In genomic region chr3:70064194-70064787, GRCh38 we compare ENCODE assay signal across 8 cellular contexts.
DNase-seq lines count a peak whose midpoint lies in the region; ATAC-seq, FAIRE-seq and TF ChIP-seq lines count a peak whose summit lies in the region.

No MANE protein-coding gene starts in this region.

- H3K9me3 ChIP-seq in AG04450 (ENCODE audit: control insufficient read depth, insufficient read depth, low read length) (no peaks in the 10 kb centered on the region), keratinocyte (ENCODE audit: control insufficient read depth, low read depth, low read length) (no peaks in the 10 kb centered on the region), upper lobe of left lung (no peaks in the 10 kb centered on the region)

- H3K27ac Mint-ChIP-seq in activated T-cell treated with anti-CD3 and anti-CD28 coated beads, Interleukin-2, amount 50 U/mL, for 24 hours: no peak overlapping the region

- no peaks in the 10 kb centered on the region for H3K36me3 Mint-ChIP-seq in activated T-cell treated with anti-CD3 and anti-CD28 coated beads, Interleukin-2, amount 50 U/mL, for 24 hours (ENCODE audit: low read depth)

- no peaks in the 10 kb centered on the region for H3K9me1 ChIP-seq in keratinocyte (ENCODE audit: control insufficient read depth, extremely low read depth, insufficient read depth, low read length)

- peaks cover 23% of the 10 kb centered on the region for H3K27me3 Mint-ChIP-seq in activated T-cell treated with anti-CD3 and anti-CD28 coated beads, Interleukin-2, amount 50 U/mL, for 24 hours

- peak in 1 of 2 donors; percentile 59 for ATAC-seq in upper lobe of left lung (ENCODE audit: low FRiP score in 2 of 2)

- no peak for TF ChIP-seq POLR2A in upper lobe of left lung (IDR thresholded peaks at IDR 0.05)

- H3K4me1 ChIP-seq in keratinocyte (ENCODE audit: control insufficient read depth, extremely low read depth, insufficient read depth, low read length): no peaks in the 10 kb centered on the region
- no peaks in the 10 kb centered on the region for H3K4me1 ChIP-seq in upper lobe of left lung

- DNase-seq in AG04450 (ENCODE audit: low read depth, low spot score) (peak; percentile 7), GM12864 (ENCODE audit: low read depth) (no peak), LoVo (ENCODE audit: low spot score) (peak; percentile 33), amniotic epithelial cell (ENCODE audit: low read depth) (peak; percentile 33), keratinocyte (ENCODE audit: low read depth, low spot score) (no peak), upper lobe of left lung (no peak), NCI-H1436 (lab: John Stamatoyannopoulos, UW) (no peak)
- no peak for DNase-seq in activated T-cell treated with anti-CD3 and anti-CD28 coated beads, Interleukin-2, amount 50 U/mL, for 24 hours

- TF ChIP-seq EP300 in upper lobe of left lung (IDR thresholded peaks at IDR 0.05): no peak

- H3K27me3 ChIP-seq in AG04450 (ENCODE audit: control insufficient read depth, insufficient read depth, low read length) (peaks cover 6% of the 10 kb centered on the region), keratinocyte (ENCODE audit: control insufficient read depth, extremely low read depth, insufficient read depth, low read length) (no peaks in the 10 kb centered on the region), upper lobe of left lung (peaks cover 0 to 2% (median 0%) of the 10 kb centered on the region in 4 donors)

- no peaks in the 10 kb centered on the region for H3K79me2 ChIP-seq in keratinocyte (ENCODE audit: control insufficient read depth, insufficient read depth, low read length)

- FAIRE-seq in keratinocyte (lab: Jason Lieb, UNC): peak; percentile 66

- H3K4me3 ChIP-seq in AG04450 (ENCODE audit: low read depth, low read length): no peak overlapping the region
- H3K4me3 ChIP-seq in GM12864 (ENCODE audit: low read depth, low read length): no peak overlapping the region
- no peak overlapping the region for H3K4me3 ChIP-seq in keratinocyte (ENCODE audit: control insufficient read depth in 2 of 3, extremely low read depth in 1 of 3, insufficient read depth in 2 of 3, low read depth in 1 of 3, low read length in 3 of 3)
- H3K4me3 ChIP-seq in upper lobe of left lung: no peak overlapping the region

- H3K4me2 ChIP-seq in keratinocyte (ENCODE audit: control insufficient read depth, extremely low read depth, insufficient read depth, low read depth, low read length): no peak overlapping the region

- no peak overlapping the region for H3K9ac ChIP-seq in keratinocyte (ENCODE audit: control insufficient read depth, extremely low read depth, insufficient read depth, low read length)

- H4K20me1 ChIP-seq in keratinocyte (ENCODE audit: control insufficient read depth, extremely low read depth, insufficient read depth, low read length): no peaks in the 10 kb centered on the region

- no peak overlapping the region for H3K4me3 Mint-ChIP-seq in activated T-cell treated with anti-CD3 and anti-CD28 coated beads, Interleukin-2, amount 50 U/mL, for 24 hours

- H3K36me3 ChIP-seq in keratinocyte (ENCODE audit: control insufficient read depth in 2 of 2, extremely low read depth in 1 of 2, insufficient read depth in 2 of 2, low read length in 2 of 2) (no peaks in the 10 kb centered on the region), upper lobe of left lung (no peaks in the 10 kb centered on the region)

- H3K27ac ChIP-seq in AG04450 (ENCODE audit: low read depth, low read length) (no peak overlapping the region), keratinocyte (ENCODE audit: control insufficient read depth, insufficient read depth, low read length) (no peak overlapping the region), upper lobe of left lung (no peak overlapping the region)

- H3K9me3 Mint-ChIP-seq in activated T-cell treated with anti-CD3 and anti-CD28 coated beads, Interleukin-2, amount 50 U/mL, for 24 hours: no peaks in the 10 kb centered on the region

- H2AFZ ChIP-seq in keratinocyte (ENCODE audit: control insufficient read depth, low read length): no peak overlapping the region

- CTCF ChIA-PET in AG04450 (lab: Charles Lee): interaction anchor here (0.6 to 5.3 kb wide), 21 partner anchors 8 to 1617 kb away, joined by 3 to 38 read pairs (median 4); no protein-coding TSS in a partner anchor

- 28 to 32% methylated on average over 5 of the region's 5 CpGs for WGBS in upper lobe of left lung, 2 donors

- dilution Hi-C loops in keratinocyte (cut with MboI; ENCODE audit: extremely low pct_ligation_motif_present, low sequenced_read_pairs): no loop called here

- TF ChIP-seq CTCF in AG04450 (IDR thresholded peaks at IDR 0.05; ENCODE audit: low read depth, low read length) (peak; percentile 72), GM12864 (IDR thresholded peaks at IDR 0.05; ENCODE audit: low read depth, low read length, missing control alignments) (peak; percentile 68), keratinocyte (optimal IDR thresholded peaks at IDR 0.05 in 1 of 3, IDR thresholded peaks at IDR 0.05 in 1 of 3, conservative IDR thresholded peaks at IDR 0.05 in 1 of 3; ENCODE audit: extremely low read depth in 1 of 3, insufficient read depth in 2 of 3, low read length in 3 of 3) (peak in 2 of 3 experiments; percentile 52 to 65), upper lobe of left lung (IDR thresholded peaks at IDR 0.05) (peak in 5 of 6 experiments; percentile 37 to 66 (median 52))

- POLR2A ChIA-PET in AG04450 (lab: Yijun Ruan, JAX): no interaction called here

- H3K4me1 Mint-ChIP-seq in activated T-cell treated with anti-CD3 and anti-CD28 coated beads, Interleukin-2, amount 50 U/mL, for 24 hours (ENCODE audit: low read depth): no peaks in the 10 kb centered on the region

Comparison
In these comparisons a context has a peak if more than half of its experiments do, and no peak if none do; other contexts are left out.
1. DNase-seq: peak in AG04450 (single experiment), LoVo (single experiment) and amniotic epithelial cell (single experiment); none in GM12864 (single experiment), keratinocyte (single experiment), upper lobe of left lung (0 of 2), NCI-H1436 (single experiment) and activated T-cell treated with anti-CD3 and anti-CD28 coated beads, Interleukin-2, amount 50 U/mL, for 24 hours (single experiment).
2. Peak in every context shown above with its lines, with median percentiles within 50 percentile points of each other: CTCF ChIP-seq.